In the genomic region with DNA sequence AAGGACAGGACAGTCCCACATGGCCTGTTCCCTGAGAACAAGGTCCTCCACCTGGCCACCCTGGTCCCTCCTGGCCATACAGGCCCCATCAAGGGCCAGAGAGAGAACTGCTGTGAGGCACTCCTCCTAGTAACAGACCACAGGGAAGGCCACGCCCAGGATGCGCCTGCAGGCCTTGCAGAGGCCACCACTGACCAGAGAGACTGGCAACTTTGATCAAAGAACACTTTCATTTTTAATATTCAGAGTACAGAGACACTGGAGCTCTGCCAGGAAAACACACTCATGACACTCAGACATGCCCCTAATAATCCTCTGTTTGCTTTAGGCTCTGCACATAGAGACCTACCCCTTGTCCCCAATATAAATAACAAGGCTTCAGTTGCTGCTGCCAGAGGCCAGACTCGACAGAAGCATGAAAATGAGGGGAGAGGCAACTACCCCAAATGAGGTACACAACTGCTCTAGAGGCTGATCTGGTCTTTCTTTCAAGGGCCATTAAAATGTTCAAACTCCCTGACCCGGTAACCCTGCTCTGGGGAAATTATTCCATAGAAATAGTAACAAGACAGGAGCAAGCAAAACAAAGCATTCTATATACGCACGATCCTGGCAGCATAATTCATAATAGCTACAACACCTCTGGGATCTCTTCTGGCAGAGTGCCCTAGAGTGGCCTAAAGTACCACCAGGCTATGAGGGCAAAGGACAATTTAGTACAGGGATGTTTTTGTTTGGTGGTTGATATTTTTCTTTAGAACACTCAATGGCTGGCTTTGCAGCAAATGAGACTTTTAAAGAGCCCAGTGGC, we compare ENCODE assay signal across 8 cellular contexts. TPM values are rescaled to one million over a fixed set of nuclear protein-coding genes. Genes with fewer than 3 reads are reported as not detected.
DNase-seq lines count a peak whose midpoint lies in the region; ATAC-seq and TF ChIP-seq lines count a peak whose summit lies in the region.

No MANE protein-coding gene starts in this region.

- H3K9ac ChIP-seq in BLaER1 treated with 17β-estradiol and CSF1 and Interleukin-3, amounts not matched to agents 10 nM and 100 nM = peak overlapping the region in 8 of 11 experiments; percentile 12 to 58 (median 42); a peak in 13 of 22 replicates

- TF ChIP-seq CTCF in ascending aorta (IDR thresholded peaks at IDR 0.05) = no peak

- peak overlapping the region in 10 of 11 experiments; percentile 10 to 61 (median 52); a peak in 18 of 22 replicates for H3K27ac ChIP-seq in BLaER1 treated with 17β-estradiol and CSF1 and Interleukin-3, amounts not matched to agents 10 nM and 100 nM
- H3K27ac ChIP-seq in ascending aorta (peak overlapping the region; percentile 83 to 85), layer of hippocampus (ENCODE audit: low read depth, low read length) (peak overlapping the region; percentile 69), temporal lobe (ENCODE audit: low read depth, low read length) (peak overlapping the region; percentile 85)

- H4K20me1 ChIP-seq in BLaER1 treated with 17β-estradiol and CSF1 and Interleukin-3, amounts not matched to agents 10 nM and 100 nM = peaks cover 38 to 98% (median 81%) of the 10 kb centered on the region in 11 experiments; a peak in 21 of 22 replicates

- intact Hi-C loops in ascending aorta (cut with DNase I) = loop anchor here (10.0 kb wide), 2 partner anchors 353 to 383 kb away; partner anchors contain the start of genes KIF9 and KLHL18

- H3K4me2 ChIP-seq in BLaER1 treated with 17β-estradiol and CSF1 and Interleukin-3, amounts not matched to agents 10 nM and 100 nM = peak overlapping the region; percentile 60 to 99 (median 83)

- peaks cover 15 to 39% (median 33%) of the 10 kb centered on the region in 11 experiments for H3K9me3 ChIP-seq in BLaER1 treated with 17β-estradiol and CSF1 and Interleukin-3, amounts not matched to agents 10 nM and 100 nM (replicated peaks in 1 of 11)
- no peaks in the 10 kb centered on the region for H3K9me3 ChIP-seq in ascending aorta

- H3K36me3 ChIP-seq in BLaER1 treated with 17β-estradiol and CSF1 and Interleukin-3, amounts not matched to agents 10 nM and 100 nM = peaks cover 12 to 78% (median 66%) of the 10 kb centered on the region in 11 experiments; a peak in 21 of 22 replicates
- H3K36me3 ChIP-seq in ascending aorta = no peaks in the 10 kb centered on the region

- no peaks in the 10 kb centered on the region for H3K27me3 ChIP-seq in BLaER1 treated with 17β-estradiol and CSF1 and Interleukin-3, amounts not matched to agents 10 nM and 100 nM
- H3K27me3 ChIP-seq in ascending aorta (no peaks in the 10 kb centered on the region), layer of hippocampus (ENCODE audit: control insufficient read depth, insufficient read depth, low read length) (no peaks in the 10 kb centered on the region)

- H3K4me1 ChIP-seq in BLaER1 treated with 17β-estradiol and CSF1 and Interleukin-3, amounts not matched to agents 10 nM and 100 nM = peaks cover 90 to 100% (median 98%) of the 10 kb centered on the region in 10 experiments
- peaks cover 60 to 96% of the 10 kb centered on the region in 2 donors for H3K4me1 ChIP-seq in ascending aorta

- H3K4me3 ChIP-seq in BLaER1 treated with 17β-estradiol and CSF1 and Interleukin-3, amounts not matched to agents 10 nM and 100 nM = peak overlapping the region in 7 of 10 experiments; percentile 4 to 41 (median 23); a peak in 8 of 20 replicates
- peak overlapping the region in 1 of 2 donors; percentile 12 for H3K4me3 ChIP-seq in ascending aorta

- DNase-seq in MV-4-11 (lab: John Stamatoyannopoulos, UW) = peak; percentile 51
- no peak for DNase-seq in ascending aorta (ENCODE audit: low spot score in 2 of 2)
- DNase-seq in SIG-M5 (lab: John Stamatoyannopoulos, UW) = no peak

- no peak for ATAC-seq in HG02588 (IDR thresholded peaks at IDR 0.05; ENCODE audit: unreplicated experiment)
- ATAC-seq in GM18909 (IDR thresholded peaks at IDR 0.05; ENCODE audit: poor library complexity, unreplicated experiment) = no peak

RNA-seq across cellular contexts. Expression of gene CCDC12, which starts 44.7 kb away (rescaled TPM):
- 34.3 TPM for total RNA-seq in ascending aorta
- total RNA-seq in temporal lobe = 14.3 TPM

RNA-seq across cellular contexts. Expression of gene NBEAL2, which starts 47.6 kb away (rescaled TPM):
- total RNA-seq in ascending aorta (70.2 TPM), temporal lobe (3.2 TPM)

RNA-seq across cellular contexts. Expression of gene PTH1R, which starts 54.3 kb away (rescaled TPM):
- 10.3 TPM for total RNA-seq in ascending aorta
- 0.98 TPM for total RNA-seq in temporal lobe

Comparison
In these comparisons a context has a peak if more than half of its experiments do, and no peak if none do; other contexts are left out.
1. RNA of gene NBEAL2, which starts 47.6 kb away (total RNA-seq): 70.2 TPM in ascending aorta (single experiment); 3.2 TPM in temporal lobe (single experiment); every median in the first group is over 10 times any median in the second.
2. Peak in every context shown above with its lines, with median percentiles within 50 percentile points of each other: H3K27ac ChIP-seq.